8 cellular contexts compared by ENCODE assay signal in genomic region chr20:58888521-58889333, GRCh38. TPM values are rescaled to one million over a fixed set of nuclear protein-coding genes. Genes with fewer than 3 reads are reported as not detected.
DNase-seq lines count a peak whose midpoint lies in the region; ATAC-seq and TF ChIP-seq lines count a peak whose summit lies in the region.

No MANE protein-coding gene starts in this region.

- H3K36me3 ChIP-seq in mucosa of rectum (ENCODE audit: control insufficient read depth in 2 of 2, insufficient read depth in 2 of 2, low read length in 2 of 2), result no peaks in the 10 kb centered on the region

- H3K9ac ChIP-seq in mucosa of rectum (ENCODE audit: low read depth in 1 of 2, low read length in 2 of 2), result peak overlapping the region; percentile 74 to 79

- H3K27me3 ChIP-seq in mucosa of rectum (ENCODE audit: control insufficient read depth in 2 of 2, insufficient read depth in 2 of 2, low read length in 2 of 2), result no peaks in the 10 kb centered on the region

- DNase-seq in AG08395 (ENCODE audit: low spot score), result peak; percentile 75
- peak; percentile 59 to 61 for DNase-seq in NOMO-1 (lab: John Stamatoyannopoulos, UW; ENCODE audit: unreplicated experiment in 2 of 2)
- peak; percentile 73 for DNase-seq in activated T-cell treated with anti-CD3 and anti-CD28 coated beads for 24 hours (ENCODE audit: low read depth)
- no peak for DNase-seq in epithelial cell of proximal tubule (ENCODE audit: low read depth)
- peak; percentile 83 for DNase-seq in stimulated activated CD8-positive, alpha-beta memory T cell treated with anti-CD3 and anti-CD28 coated beads, Interleukin-4, amount 100 ng/mL, for 48 hours

- no peaks in the 10 kb centered on the region for H3K9me3 ChIP-seq in mucosa of rectum (ENCODE audit: control insufficient read depth in 2 of 2, low read length in 2 of 2)

- peaks cover 0 to 6% of the 10 kb centered on the region in 2 donors for H3K4me1 ChIP-seq in mucosa of rectum (ENCODE audit: control insufficient read depth in 2 of 2, insufficient read depth in 2 of 2, low read length in 2 of 2)

- no peak for TF ChIP-seq CTCF in epithelial cell of proximal tubule (conservative IDR thresholded peaks at IDR 0.05; ENCODE audit: low read depth, low read length)

- H3K27ac ChIP-seq in mucosa of rectum (ENCODE audit: low read depth in 2 of 2, low read length in 2 of 2), result peak overlapping the region; percentile 70 to 84

- peak; percentile 42 for ATAC-seq in GM19035 (IDR thresholded peaks at IDR 0.05; ENCODE audit: unreplicated experiment)
- ATAC-seq in HG03442 (IDR thresholded peaks at IDR 0.05; ENCODE audit: unreplicated experiment), result peak; percentile 38

- H3K4me3 ChIP-seq in epithelial cell of proximal tubule (ENCODE audit: low read depth, low read length), result peak overlapping the region; percentile 69
- peak overlapping the region; percentile 75 to 77 for H3K4me3 ChIP-seq in mucosa of rectum (ENCODE audit: low read length in 2 of 2)

RNA-seq across cellular contexts. Expression of gene GNAS, which starts 36.2 kb away (rescaled TPM):
- total RNA-seq in epithelial cell of proximal tubule, result 492 and 828 TPM in 2 replicates

RNA-seq across cellular contexts. Expression of gene GNAS-AS1, which starts 38.0 kb away (rescaled TPM):
- 0.35 and 0.51 TPM in 2 replicates for total RNA-seq in epithelial cell of proximal tubule
